Comparison of ENCODE assay signal across 17 cellular contexts in genomic region chr1:208157769-208158168, GRCh38.
DNase-seq lines count a peak whose midpoint lies in the region; TF ChIP-seq lines count a peak whose summit lies in the region.
"Had no signal": no experiment of that assay in that cellular context is flagged by ENCODE, and none has a peak within 500 bp of the region (broad histone marks: within the 10 kb centered on the region; RNA-seq: fewer than 3 reads in every experiment).

No MANE protein-coding gene starts in this region.

- in situ Hi-C loops in G401 (cut with HindIII; ENCODE audit: low sequenced_read_pairs) = no loop called here

- intact Hi-C loops in testis (cut with DNase I; ENCODE audit: low total_unique reads) = no loop called here

- H3K27me3 ChIP-seq in testis = no peaks in the 10 kb centered on the region
- no peaks in the 10 kb centered on the region; the same call in 1 of the 2 replicates for H3K27me3 ChIP-seq in H7 (ENCODE audit: control insufficient read depth, insufficient read depth, low read length)

- H3K4me1 ChIP-seq in testis = peaks cover 43% of the 10 kb centered on the region

- H3K9me3 ChIP-seq in testis = no peaks in the 10 kb centered on the region

- H3K27ac ChIP-seq in testis = no peak overlapping the region

- TF ChIP-seq CTCF in testis (IDR thresholded peaks at IDR 0.05) = no peak

- TF ChIP-seq POLR2A in testis (IDR thresholded peaks at IDR 0.05) = no peak

- DNase-seq in G401 (ENCODE audit: low spot score) (peak; percentile 66), cerebellar cortex (ENCODE audit: low spot score) (peak; percentile 57), medulla oblongata (ENCODE audit: extremely low spot score) (peak; percentile 12), testis (peak; percentile 29), NCI-H2081 (lab: John Stamatoyannopoulos, UW) (no peak), H7 (no peak)
- no peak for DNase-seq in activated CD4-positive, alpha-beta T cell treated with anti-CD3 and anti-CD28 coated beads for 1 hour
- DNase-seq: DND-41, GDM1, Kasumi-1, MM.1S, NCI-H1105 treated with DMSO at 0.1 percent for 48 hours, NCI-H1694 treated with DMSO at 0.1 percent for 48 hours, NCI-H226, OCI-M1, SIG-M5 had no signal

- H3K36me3 ChIP-seq in testis (ENCODE audit: low read depth, missing control alignments) = no peaks in the 10 kb centered on the region
- H3K36me3 ChIP-seq in H7 (replicated peaks; ENCODE audit: control insufficient read depth, insufficient read depth, low read length) = no peaks in the 10 kb centered on the region

- no peak overlapping the region for H3K4me3 ChIP-seq in testis
- no peak overlapping the region for H3K4me3 ChIP-seq in H7 (ENCODE audit: insufficient read depth, low read depth, low read length)
- H3K4me3 ChIP-seq: GM12878 had no signal

- WGBS in testis, 2 donors = 70 to 80% methylated on average over 3 of the region's 3 CpGs

Comparison
In these comparisons a context has a peak if more than half of its experiments do, and no peak if none do; other contexts are left out.
1. DNase-seq: peak in G401 (single experiment), cerebellar cortex (single experiment), medulla oblongata (single experiment) and testis (single experiment); none in NCI-H2081 (0 of 2), H7 (single experiment) and activated CD4-positive, alpha-beta T cell treated with anti-CD3 and anti-CD28 coated beads for 1 hour (single experiment).